9 cellular contexts compared by ENCODE assay signal in genomic region chr21:26732442-26733221, GRCh38.
A peak's percentile ranks its signal among the peaks of the same experiment; 100 is the strongest.
DNase-seq lines count a peak whose midpoint lies in the region; ATAC-seq, FAIRE-seq and TF ChIP-seq lines count a peak whose summit lies in the region.
"Had no signal": no experiment of that assay in that cellular context is flagged by ENCODE, and none has a peak within 500 bp of the region (broad histone marks: within the 10 kb centered on the region; RNA-seq: fewer than 3 reads in every experiment).

No MANE protein-coding gene starts in this region.

- no peak for TF ChIP-seq POLR2A in spleen (IDR thresholded peaks at IDR 0.05)

- H3K27ac ChIP-seq in ascending aorta: no peak overlapping the region
- no peak overlapping the region for H3K27ac ChIP-seq in spleen
- H3K27ac ChIP-seq: skin epidermis had no signal

- no peaks in the 10 kb centered on the region for H3K4me1 ChIP-seq in ascending aorta
- no peaks in the 10 kb centered on the region for H3K4me1 ChIP-seq in spleen

- H3K9me3 ChIP-seq in ascending aorta: no peaks in the 10 kb centered on the region
- peaks cover 0 to 5% (median 0%) of the 10 kb centered on the region in 8 donors for H3K9me3 ChIP-seq in spleen

- H3K4me3 ChIP-seq in Jurkat, Clone E6-1 (ENCODE audit: low read length): no peak overlapping the region
- H3K4me3 ChIP-seq in ascending aorta (no peak overlapping the region), spleen (no peak overlapping the region)
- H3K4me3 ChIP-seq: skin epidermis had no signal

- H3K27me3 ChIP-seq in ascending aorta (no peaks in the 10 kb centered on the region), spleen (replicated peaks in 1 of 7) (no peaks in the 10 kb centered on the region)

- ATAC-seq in HG03139 (IDR thresholded peaks at IDR 0.05; ENCODE audit: unreplicated experiment): no peak

- DNase-seq in GM03348 (ENCODE audit: low spot score): peak; percentile 58
- peak; percentile 20 for DNase-seq in Jurkat, Clone E6-1 (ENCODE audit: low read depth, low spot score)
- no peak for DNase-seq in ascending aorta (ENCODE audit: low spot score in 2 of 2)
- peak; percentile 28 for DNase-seq in iPS-NIHi11 (ENCODE audit: low spot score)
- DNase-seq in spleen: no peak
- no peak for DNase-seq in frontal cortex (ENCODE audit: low spot score in 2 of 2)
- DNase-seq in NCI-H526 treated with DMSO at 0.1 percent for 48 hours (lab: John Stamatoyannopoulos, UW): no peak

- 55 to 76% (median 66%) methylated on average over 7 to 10 of the region's 10 CpGs for WGBS in spleen, 5 donors

- H3K36me3 ChIP-seq in ascending aorta (no peaks in the 10 kb centered on the region), spleen (no peaks in the 10 kb centered on the region)

- no peak for FAIRE-seq in frontal cortex (lab: Jason Lieb, UNC)

- TF ChIP-seq CTCF in ascending aorta (IDR thresholded peaks at IDR 0.05) (peak; percentile 9 to 56 (median 37)), spleen (IDR thresholded peaks at IDR 0.05 in 8 of 11, conservative IDR thresholded peaks at IDR 0.05 in 3 of 11) (peak in 6 of 11 experiments; percentile 31 to 57 (median 48))

- intact Hi-C loops in ascending aorta (cut with DNase I): no loop called here
- intact Hi-C loops in spleen (cut with DNase I; ENCODE audit: low total_unique reads): no loop called here

Comparison
In these comparisons a context has a peak if more than half of its experiments do, and no peak if none do; other contexts are left out.
1. DNase-seq: peak in GM03348 (single experiment), Jurkat, Clone E6-1 (single experiment) and iPS-NIHi11 (single experiment); none in ascending aorta (0 of 2), spleen (single experiment), frontal cortex (0 of 2) and NCI-H526 treated with DMSO at 0.1 percent for 48 hours (single experiment).